Comparison of ENCODE assay signal across 8 cellular contexts in genomic region chr2:230864122-230864604, GRCh38. TPM values are rescaled to one million over a fixed set of nuclear protein-coding genes. Genes with fewer than 3 reads are reported as not detected.
A peak's percentile ranks its signal among the peaks of the same experiment; 100 is the strongest.
DNase-seq lines count a peak whose midpoint lies in the region; ATAC-seq and TF ChIP-seq lines count a peak whose summit lies in the region.

No MANE protein-coding gene starts in this region.

- no peaks in the 10 kb centered on the region for H3K9me2 ChIP-seq in MM.1S (replicated peaks; ENCODE audit: insufficient read depth, low read length)

- H3K9me3 ChIP-seq in MM.1S (replicated peaks; ENCODE audit: insufficient read depth, low read length): no peaks in the 10 kb centered on the region
- no peaks in the 10 kb centered on the region for H3K9me3 ChIP-seq in neuronal stem cell (replicated peaks in 1 of 2; ENCODE audit: control insufficient read depth in 2 of 2, insufficient read depth in 1 of 2, low read depth in 1 of 2, low read length in 2 of 2)

- peak overlapping the region; percentile 40 for H2BK5ac ChIP-seq in neuronal stem cell (ENCODE audit: low read length)

- H2BK15ac ChIP-seq in neuronal stem cell (ENCODE audit: low read length): no peak overlapping the region

- TF ChIP-seq CTCF in C4-2B (conservative IDR thresholded peaks at IDR 0.05): no peak
- no peak for TF ChIP-seq CTCF in MM.1S (IDR thresholded peaks at IDR 0.05; ENCODE audit: low read length)

- H3K4ac ChIP-seq in neuronal stem cell (ENCODE audit: low read length): no peak overlapping the region

- H3K9me3 Mint-ChIP-seq in effector memory CD8-positive, alpha-beta T cell: no peaks in the 10 kb centered on the region

- peaks cover 9% of the 10 kb centered on the region for H3K36me3 Mint-ChIP-seq in effector memory CD8-positive, alpha-beta T cell (ENCODE audit: insufficient read depth)

- H3K23ac ChIP-seq in neuronal stem cell (ENCODE audit: low read depth, low read length, poor library complexity): no peak overlapping the region

- DNase-seq in MM.1S: no peak
- no peak for DNase-seq in effector memory CD8-positive, alpha-beta T cell
- DNase-seq in neuronal stem cell (ENCODE audit: low spot score): no peak
- no peak for DNase-seq in HUDEP-2 (lab: John Stamatoyannopoulos, UW; ENCODE audit: unreplicated experiment in 76 of 76)
- no peak for DNase-seq in cerebellum (ENCODE audit: low spot score)
- DNase-seq in T1000 (lab: John Stamatoyannopoulos, UW): no peak

- peaks cover 9 to 22% of the 10 kb centered on the region in 2 donors for H3K27me3 Mint-ChIP-seq in effector memory CD8-positive, alpha-beta T cell

- peaks cover 38% of the 10 kb centered on the region for H3F3A ChIP-seq in MM.1S (ENCODE audit: insufficient read depth, low read length)

- H3K27ac ChIP-seq in C4-2B (peak overlapping the region; percentile 78), MM.1S (ENCODE audit: low read length) (no peak overlapping the region), neuronal stem cell (replicated peaks; ENCODE audit: low read length) (no peak overlapping the region)

- no peak for ATAC-seq in effector memory CD8-positive, alpha-beta T cell (replicated peaks)
- no peak for ATAC-seq in GM21528 (IDR thresholded peaks at IDR 0.05; ENCODE audit: low FRiP score, unreplicated experiment)

- peak overlapping the region; percentile 89 to 92 for H3K4me3 Mint-ChIP-seq in effector memory CD8-positive, alpha-beta T cell

- no peak overlapping the region for H3K14ac ChIP-seq in neuronal stem cell (ENCODE audit: low read length)

- H4K91ac ChIP-seq in neuronal stem cell (ENCODE audit: low read depth, low read length, poor library complexity): no peak overlapping the region

- H2AK5ac ChIP-seq in neuronal stem cell (ENCODE audit: low read depth, low read length): no peak overlapping the region

- H3K79me1 ChIP-seq in neuronal stem cell (ENCODE audit: low read depth, low read length): peaks cover 7% of the 10 kb centered on the region

- WGBS in neuronal stem cell (ENCODE audit: extremely low coverage in 2 of 2, insufficient read length in 2 of 2, insufficient replicate concordance in 1 of 2), 2 donors: no CpG with 5 or more reads among the region's 18 CpGs

- peak overlapping the region; percentile 52 for H4K8ac ChIP-seq in neuronal stem cell (ENCODE audit: low read depth, low read length)

- H2AFZ ChIP-seq in MM.1S (ENCODE audit: low read length) (peak overlapping the region; percentile 63), neuronal stem cell (ENCODE audit: low read length) (peak overlapping the region; percentile 75)

- no peak overlapping the region for H2BK12ac ChIP-seq in neuronal stem cell (ENCODE audit: low read length)

- H3K4me2 ChIP-seq in MM.1S (ENCODE audit: low read depth, low read length): peak overlapping the region; percentile 73; the same call in 1 of the 2 replicates
- H3K4me2 ChIP-seq in neuronal stem cell (ENCODE audit: insufficient read depth, low read length, poor library complexity, severe bottlenecking): peak overlapping the region; percentile 83

- H3K36me3 ChIP-seq in MM.1S (replicated peaks; ENCODE audit: insufficient read depth, low read length): no peaks in the 10 kb centered on the region
- peaks cover 0 to 7% of the 10 kb centered on the region in 2 donors for H3K36me3 ChIP-seq in neuronal stem cell (replicated peaks in 1 of 2; ENCODE audit: control insufficient read depth in 2 of 2, insufficient read depth in 2 of 2, low read length in 2 of 2)

- peak overlapping the region; percentile 8; the same call in 1 of the 2 replicates for H3K9ac ChIP-seq in MM.1S (ENCODE audit: low read length)
- peak overlapping the region; percentile 85 for H3K9ac ChIP-seq in neuronal stem cell (ENCODE audit: low read depth, low read length, poor library complexity)

- H2BK120ac ChIP-seq in neuronal stem cell (ENCODE audit: low read depth, low read length): peak overlapping the region; percentile 33

- peaks cover 41% of the 10 kb centered on the region in 2 donors for H3K4me1 Mint-ChIP-seq in effector memory CD8-positive, alpha-beta T cell (ENCODE audit: low read depth in 2 of 2)

- H4K20me1 ChIP-seq in MM.1S (ENCODE audit: insufficient read depth, low read length): no peaks in the 10 kb centered on the region

- no peaks in the 10 kb centered on the region for H3K27me3 ChIP-seq in MM.1S (replicated peaks; ENCODE audit: insufficient read depth, low read length)
- H3K27me3 ChIP-seq in neuronal stem cell (ENCODE audit: control insufficient read depth in 3 of 3, insufficient read depth in 3 of 3, low read depth in 1 of 3, low read length in 3 of 3): peaks cover 0 to 20% (median 0%) of the 10 kb centered on the region in 3 experiments

- H3K4me3 ChIP-seq in MM.1S (ENCODE audit: low read length): peak overlapping the region; percentile 57; the same call in 1 of the 2 replicates
- peak overlapping the region; percentile 82 to 93 for H3K4me3 ChIP-seq in neuronal stem cell (ENCODE audit: low read length in 2 of 2)

- H3K18ac ChIP-seq in neuronal stem cell (ENCODE audit: low read length): peak overlapping the region; percentile 50

- peaks cover 48% of the 10 kb centered on the region for H3K79me2 ChIP-seq in MM.1S (ENCODE audit: low read length)

- H3K4me1 ChIP-seq in MM.1S (ENCODE audit: low read length): peaks cover 20% of the 10 kb centered on the region
- H3K4me1 ChIP-seq in neuronal stem cell (ENCODE audit: control insufficient read depth in 2 of 2, insufficient read depth in 1 of 2, low read depth in 1 of 2, low read length in 2 of 2): peaks cover 29% of the 10 kb centered on the region in 2 donors

- peak overlapping the region; percentile 49 to 79 for H3K27ac Mint-ChIP-seq in effector memory CD8-positive, alpha-beta T cell

RNA-seq across cellular contexts. Expression of gene ITM2C, which starts 0.6 kb away (rescaled TPM):
- 167 TPM for polyA plus RNA-seq in neuronal stem cell (2013, experiment 1 of 2)
- 168 TPM for polyA plus RNA-seq in neuronal stem cell (2013, experiment 2 of 2)
- total RNA-seq in cerebellum: 70.3 TPM
